ENCODE assay signal across 10 cellular contexts in genomic region chr2:98508690-98509054, GRCh38.
DNase-seq lines count a peak whose midpoint lies in the region; ATAC-seq and TF ChIP-seq lines count a peak whose summit lies in the region.
"Had no signal": no experiment of that assay in that cellular context is flagged by ENCODE, and none has a peak within 500 bp of the region (broad histone marks: within the 10 kb centered on the region; RNA-seq: fewer than 3 reads in every experiment).

No MANE protein-coding gene starts in this region.

- no peaks in the 10 kb centered on the region for H3K27me3 Mint-ChIP-seq in H9 (ENCODE audit: low read depth)
- H3K27me3 Mint-ChIP-seq in activated CD4-positive, alpha-beta memory T cell treated with anti-CD3 and anti-CD28 coated beads for 36 hours: no peaks in the 10 kb centered on the region
- no peaks in the 10 kb centered on the region for H3K27me3 Mint-ChIP-seq in endodermal cell (ENCODE audit: insufficient read depth)
- H3K27me3 Mint-ChIP-seq: naive B cell had no signal

- intact Hi-C loops in activated CD4-positive, alpha-beta memory T cell treated with anti-CD3 and anti-CD28 coated beads for 36 hours (cut with micrococcal nuclease): no loop called here
- intact Hi-C loops in spleen (cut with DNase I; ENCODE audit: low total_unique reads): loop anchor here (2.0 kb wide), 1 partner anchor 62 kb away; no protein-coding TSS in a partner anchor

- H3K9ac ChIP-seq in H9 (ENCODE audit: extremely low read depth, insufficient read length, low read length) (no peak overlapping the region), endodermal cell (ENCODE audit: extremely low read depth, low read length, poor library complexity, severe bottlenecking) (no peak overlapping the region)

- H3K27ac Mint-ChIP-seq in H9 (peak overlapping the region in 2 of 3 experiments; percentile 63 to 86; a peak in 2 of 7 replicates), endodermal cell (peak overlapping the region; percentile 57)
- H3K27ac Mint-ChIP-seq in activated CD4-positive, alpha-beta memory T cell treated with anti-CD3 and anti-CD28 coated beads for 36 hours: peak overlapping the region; percentile 55

- H3K4ac ChIP-seq in H9 (ENCODE audit: low read depth, low read length): no peak overlapping the region

- H2BK12ac ChIP-seq in H9 (ENCODE audit: insufficient read length, low read depth, low read length): no peak overlapping the region

- no peaks in the 10 kb centered on the region for H4K20me1 ChIP-seq in H9 (ENCODE audit: control insufficient read depth, insufficient read depth, insufficient read length)

- H3K23me2 ChIP-seq in H9 (ENCODE audit: insufficient read length, low read depth, low read length, poor library complexity, severe bottlenecking): no peaks in the 10 kb centered on the region

- no peak overlapping the region for H2BK20ac ChIP-seq in H9 (ENCODE audit: low read depth, low read length, poor library complexity, severe bottlenecking)

- TF ChIP-seq CTCF in H9 (conservative IDR thresholded peaks at IDR 0.05): no peak
- TF ChIP-seq CTCF in endodermal cell (conservative IDR thresholded peaks at IDR 0.05): no peak
- TF ChIP-seq CTCF in spleen (IDR thresholded peaks at IDR 0.05 in 8 of 11, conservative IDR thresholded peaks at IDR 0.05 in 3 of 11): peak in 2 of 11 experiments; percentile 8 to 25

- H3K27ac ChIP-seq in H9 (ENCODE audit: insufficient read length, low read depth, low read length) (no peak overlapping the region), endodermal cell (ENCODE audit: low read depth, low read length) (peak overlapping the region; percentile 65), spleen (peak overlapping the region; percentile 46 to 95 (median 86))
- H3K27ac ChIP-seq: SK-N-MC had no signal

- DNase-seq in H9 (no peak), endodermal cell (no peak), spleen (peak; percentile 86), dermis blood vessel endothelial cell (no peak), germinal center (ENCODE audit: low spot score) (no peak)
- peak; percentile 62 for DNase-seq in activated CD4-positive, alpha-beta memory T cell treated with anti-CD3 and anti-CD28 coated beads for 36 hours
- DNase-seq: naive B cell had no signal

- no peak for TF ChIP-seq POLR2A in spleen (IDR thresholded peaks at IDR 0.05)

- H2BK120ac ChIP-seq in H9 (ENCODE audit: low read depth, low read length, poor library complexity, severe bottlenecking): no peak overlapping the region

- CTCF ChIA-PET in activated CD4-positive, alpha-beta memory T cell treated with anti-CD3 and anti-CD28 coated beads for 36 hours (lab: Charles Lee): no interaction called here

- no peaks in the 10 kb centered on the region; the same call in 1 of the 2 replicates for H3K79me2 ChIP-seq in H9 (ENCODE audit: insufficient read depth, low read length)

- no peak overlapping the region for H3K4me2 ChIP-seq in H9 (ENCODE audit: insufficient read depth, insufficient read length, low read length)

- H3K27me3 ChIP-seq in H9 (ENCODE audit: insufficient read depth, low read length): no peaks in the 10 kb centered on the region
- H3K27me3 ChIP-seq in endodermal cell (ENCODE audit: control insufficient read depth, insufficient read depth, low read length, poor library complexity, severe bottlenecking): no peaks in the 10 kb centered on the region
- H3K27me3 ChIP-seq in spleen (replicated peaks in 1 of 7): no peaks in the 10 kb centered on the region

- peaks cover 5 to 16% (median 15%) of the 10 kb centered on the region in 3 experiments for H3K36me3 Mint-ChIP-seq in H9 (ENCODE audit: insufficient read depth in 1 of 3, low read depth in 3 of 3)
- H3K36me3 Mint-ChIP-seq in activated CD4-positive, alpha-beta memory T cell treated with anti-CD3 and anti-CD28 coated beads for 36 hours: no peaks in the 10 kb centered on the region
- H3K36me3 Mint-ChIP-seq in endodermal cell (ENCODE audit: low read depth): peaks cover 12% of the 10 kb centered on the region
- H3K36me3 Mint-ChIP-seq: naive B cell had no signal

- H3K4me1 ChIP-seq in H9 (ENCODE audit: insufficient read depth, low read length) (no peaks in the 10 kb centered on the region), endodermal cell (ENCODE audit: control insufficient read depth, insufficient read depth, low read length) (peaks cover 37% of the 10 kb centered on the region), spleen (peaks cover 21 to 100% (median 73%) of the 10 kb centered on the region in 6 donors)

- H3T11ph ChIP-seq in H9 (ENCODE audit: low read length): no peak overlapping the region

- peaks cover 37 to 43% of the 10 kb centered on the region in 2 experiments for H3K4me1 Mint-ChIP-seq in H9
- peaks cover 80% of the 10 kb centered on the region for H3K4me1 Mint-ChIP-seq in activated CD4-positive, alpha-beta memory T cell treated with anti-CD3 and anti-CD28 coated beads for 36 hours (ENCODE audit: low read depth)
- H3K4me1 Mint-ChIP-seq in endodermal cell: peaks cover 69% of the 10 kb centered on the region

- no peak overlapping the region for H3K18ac ChIP-seq in H9 (ENCODE audit: insufficient read length, low read depth, low read length)

- H4K8ac ChIP-seq in H9 (replicated peaks; ENCODE audit: insufficient read length, low read depth, low read length): no peak overlapping the region

- H3K79me1 ChIP-seq in H9 (ENCODE audit: insufficient read depth, low read depth, low read length, poor library complexity, severe bottlenecking): no peaks in the 10 kb centered on the region

- H4K91ac ChIP-seq in H9 (ENCODE audit: insufficient read length, low read depth, low read length): no peak overlapping the region

- H3K23ac ChIP-seq in H9 (ENCODE audit: insufficient read length, low read depth, low read length): no peak overlapping the region

- H3K4me3 Mint-ChIP-seq in H9: no peak overlapping the region
- no peak overlapping the region for H3K4me3 Mint-ChIP-seq in activated CD4-positive, alpha-beta memory T cell treated with anti-CD3 and anti-CD28 coated beads for 36 hours
- no peak overlapping the region for H3K4me3 Mint-ChIP-seq in endodermal cell
- H3K4me3 Mint-ChIP-seq: naive B cell had no signal

- H3K4me3 ChIP-seq in endodermal cell (ENCODE audit: low read length): peak overlapping the region; percentile 20
- peak overlapping the region in 1 of 8 donors; percentile 46 for H3K4me3 ChIP-seq in spleen
- H3K4me3 ChIP-seq: SK-N-MC had no signal

- whole genome bisulfite sequencing in H9 (ENCODE audit: extremely low coverage, insufficient read length, low lambda C conversion rate): no CpG with 5 or more reads among the region's 9 CpGs
- 93 to 96% methylated on average over 6 to 9 of the region's 9 CpGs for WGBS in endodermal cell (ENCODE audit: insufficient coverage in 1 of 2, insufficient read length in 1 of 2), 2 experiments
- 32 to 67% (median 48%) methylated on average over 9 of the region's 9 CpGs for WGBS in spleen, 5 donors

- H3K36me3 ChIP-seq in endodermal cell (ENCODE audit: control insufficient read depth, insufficient read depth, low read length) (peaks cover 49% of the 10 kb centered on the region), spleen (peaks cover 0 to 9% (median 0%) of the 10 kb centered on the region in 6 donors)

- no peak for ATAC-seq in GM21381 (IDR thresholded peaks at IDR 0.05; ENCODE audit: unreplicated experiment)
- ATAC-seq in HG02571 (IDR thresholded peaks at IDR 0.05; ENCODE audit: unreplicated experiment): no peak

- H3K56ac ChIP-seq in H9 (ENCODE audit: insufficient read length, low read depth, low read length): no peak overlapping the region

- H2AK5ac ChIP-seq in H9 (ENCODE audit: insufficient read length, low read length): no peak overlapping the region

- no peak overlapping the region for H4K5ac ChIP-seq in H9 (ENCODE audit: insufficient read length, low read depth, low read length)

- POLR2A ChIA-PET in activated CD4-positive, alpha-beta memory T cell treated with anti-CD3 and anti-CD28 coated beads for 36 hours (lab: Charles Lee): interaction anchor here (1.3 kb wide), 1 partner anchor 29 kb away, joined by 3 read pairs; no protein-coding TSS in a partner anchor

- no peak overlapping the region for H3K14ac ChIP-seq in H9 (ENCODE audit: insufficient read depth, low read length)

- H2AFZ ChIP-seq in H9 (ENCODE audit: low read length): no peak overlapping the region

- H2BK15ac ChIP-seq in H9 (ENCODE audit: low read depth, low read length): no peak overlapping the region

- no peak overlapping the region for H2BK5ac ChIP-seq in H9 (ENCODE audit: insufficient read length, low read length)

- H3K9me3 Mint-ChIP-seq in H9: no peaks in the 10 kb centered on the region
- no peaks in the 10 kb centered on the region for H3K9me3 Mint-ChIP-seq in activated CD4-positive, alpha-beta memory T cell treated with anti-CD3 and anti-CD28 coated beads for 36 hours
- no peaks in the 10 kb centered on the region for H3K9me3 Mint-ChIP-seq in endodermal cell
- H3K9me3 Mint-ChIP-seq: naive B cell had no signal

- H3K9me3 ChIP-seq in H9 (ENCODE audit: control insufficient read depth, low read depth, low read length) (no peaks in the 10 kb centered on the region), endodermal cell (ENCODE audit: control insufficient read depth, low read length) (no peaks in the 10 kb centered on the region), spleen (no peaks in the 10 kb centered on the region)

Comparison
In these comparisons a context has a peak if more than half of its experiments do, and no peak if none do; other contexts are left out.
1. DNase-seq: peak in activated CD4-positive, alpha-beta memory T cell treated with anti-CD3 and anti-CD28 coated beads for 36 hours (single experiment) and spleen (single experiment); none in H9 (single experiment), endodermal cell (single experiment), dermis blood vessel endothelial cell (single experiment) and germinal center (single experiment).
2. Peak in every context shown above with its lines, with median percentiles within 50 percentile points of each other: H3K27ac Mint-ChIP-seq.